In genomic region chrX:33447285-33447684, GRCh38 we compare ENCODE assay signal across 1 cellular context.
TF ChIP-seq lines count a peak whose summit lies in the region.

No MANE protein-coding gene starts in this region.

TF ChIP-seq in IMR-90, 13 proteins besides CTCF, POLR2A, EP300 and RAD21 (continued from another document):
- TF ChIP-seq USF2 (IDR thresholded peaks at IDR 0.05; ENCODE audit: low read depth, low read length) (no peak), ELK1 (IDR thresholded peaks at IDR 0.05; ENCODE audit: borderline replicate concordance, low read depth, low read length) (no peak), CEBPB (IDR thresholded peaks at IDR 0.05; ENCODE audit: low read depth, low read length) (no peak)
